27 cellular contexts compared by ENCODE assay signal in the genomic region with DNA sequence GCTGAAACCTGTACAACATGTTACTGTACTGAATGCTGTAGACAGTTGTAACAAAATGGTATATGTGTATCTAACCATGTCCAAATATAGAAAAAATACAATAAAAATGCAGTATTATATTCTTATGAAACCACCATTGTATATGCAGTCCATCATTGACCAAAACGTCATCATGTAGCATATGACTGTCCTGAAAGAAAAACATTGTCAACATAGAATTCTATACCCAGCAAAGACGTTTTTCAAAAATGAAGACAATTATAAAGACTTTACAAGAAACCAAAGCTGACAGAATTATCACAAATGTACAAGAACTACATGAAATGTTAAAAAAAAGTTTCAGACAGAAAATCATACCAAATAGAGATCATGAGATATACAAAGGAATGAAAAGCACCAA.
"Had no signal": no experiment of that assay in that cellular context is flagged by ENCODE, and none has a peak within 500 bp of the region (broad histone marks: within the 10 kb centered on the region; RNA-seq: fewer than 3 reads in every experiment).

No MANE protein-coding gene starts in this region.

- FAIRE-seq: colon, endometrium, endothelial cell of umbilical vein, frontal cortex had no signal

- H3K9me3 ChIP-seq: colonic mucosa, gastrocnemius medialis had no signal

- H3K4me1 ChIP-seq: colonic mucosa, foreskin keratinocyte, gastrocnemius medialis had no signal

- DNase-seq: colonic mucosa; cortex of kidney; dermis blood vessel endothelial cell; dorsolateral prefrontal cortex; effector CD4-positive, alpha-beta T cell; effector CD8-positive, alpha-beta T cell; effector memory CD4-positive, alpha-beta T cell; effector memory CD8-positive, alpha-beta T cell; endodermal cell; erythroblast; esophagus squamous epithelium; foreskin fibroblast; foreskin keratinocyte; foreskin melanocyte; gastrocnemius medialis; glutamatergic neuron; heart left ventricle; heart right ventricle had no signal

- H3K4me3 ChIP-seq: colonic mucosa, coronary artery, dorsolateral prefrontal cortex, esophagus muscularis mucosa, esophagus squamous epithelium, gastrocnemius medialis, gastroesophageal sphincter, heart left ventricle, heart right ventricle had no signal

- H3K27ac ChIP-seq: colonic mucosa, coronary artery, dorsolateral prefrontal cortex, epithelial cell of prostate, esophagus muscularis mucosa, esophagus squamous epithelium, foreskin keratinocyte, gastrocnemius medialis, gastroesophageal sphincter, heart left ventricle, heart right ventricle had no signal

- H3K27ac Mint-ChIP-seq: dendritic cell treated with granulocyte-macrophage colony-stimulating factor and Interleukin-4, amounts not matched to agents 40 ng/mL and 50 ng/mL, for 4 days; effector memory CD8-positive, alpha-beta T cell; endodermal cell had no signal

- H3K4me3 Mint-ChIP-seq: dendritic cell treated with granulocyte-macrophage colony-stimulating factor and Interleukin-4, amounts not matched to agents 40 ng/mL and 50 ng/mL, for 4 days; effector memory CD8-positive, alpha-beta T cell; endodermal cell had no signal

- H3K36me3 ChIP-seq: colonic mucosa, esophagus muscularis mucosa, esophagus squamous epithelium, gastrocnemius medialis, gastroesophageal sphincter, heart left ventricle, heart right ventricle had no signal
